In the genomic region with DNA sequence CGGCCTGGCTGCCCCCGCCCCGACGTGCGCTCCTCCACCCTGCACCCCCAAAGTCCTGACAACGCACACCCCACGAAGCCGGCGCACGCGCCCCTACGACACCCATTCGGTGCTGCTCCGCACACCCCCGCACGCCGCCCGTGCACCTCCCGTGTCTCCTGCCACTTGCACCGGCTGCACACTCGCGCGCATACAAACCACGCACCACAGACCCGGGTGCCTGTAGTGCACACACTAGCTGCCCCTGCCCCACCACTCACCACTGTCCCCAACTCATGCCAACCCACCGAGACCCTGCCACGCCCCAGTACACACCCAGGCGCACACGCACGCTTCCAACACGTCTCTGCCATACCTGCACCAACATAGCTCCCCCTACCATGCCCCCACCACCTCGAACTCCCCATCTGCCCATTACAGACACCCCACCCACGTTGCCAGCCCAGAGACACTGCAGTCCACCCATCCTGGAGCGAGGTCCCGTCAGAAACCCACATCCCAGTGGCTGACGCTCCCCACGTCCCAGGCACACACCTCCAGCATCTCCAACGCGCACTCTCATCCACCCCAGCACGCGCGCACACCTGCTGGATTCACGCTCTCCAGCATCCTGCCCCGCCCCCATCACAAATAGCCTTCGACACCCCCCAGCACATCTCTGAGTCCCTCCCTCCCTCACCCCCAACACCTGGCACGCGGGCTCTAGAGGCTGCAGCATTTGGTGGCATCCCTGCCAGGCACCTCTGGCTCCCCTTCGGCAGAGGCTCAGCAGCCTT, we compare ENCODE assay signal across 10 cellular contexts.
DNase-seq lines count a peak whose midpoint lies in the region; TF ChIP-seq lines count a peak whose summit lies in the region.
"Had no signal": no experiment of that assay in that cellular context is flagged by ENCODE, and none has a peak within 500 bp of the region (broad histone marks: within the 10 kb centered on the region; RNA-seq: fewer than 3 reads in every experiment).

No MANE protein-coding gene starts in this region.

- peak overlapping the region; percentile 76 for H3K9ac ChIP-seq in SK-N-MC (ENCODE audit: insufficient read length)

- H3K9me3 ChIP-seq in SK-N-MC (ENCODE audit: low read depth, low read length) = no peaks in the 10 kb centered on the region

- DNase-seq in AG20443 (ENCODE audit: low spot score) = peak; percentile 1
- no peak for DNase-seq in SK-N-MC (ENCODE audit: low read depth, low spot score)
- peak; percentile 28 for DNase-seq in left kidney (ENCODE audit: low read depth, low spot score)
- DNase-seq in substantia nigra (lab: John Stamatoyannopoulos, UW) = no peak
- DNase-seq in kidney tubule cell (ENCODE audit: low spot score) = no peak
- no peak for DNase-seq in AG08395 (ENCODE audit: low spot score)
- no peak for DNase-seq in hippocampal formation (lab: John Stamatoyannopoulos, UW)
- DNase-seq: MV-4-11 had no signal

- no peak for TF ChIP-seq CTCF in 22Rv1 (IDR thresholded peaks at IDR 0.05)

- H3K36me3 ChIP-seq in SK-N-MC (ENCODE audit: insufficient read depth, low read length) = no peaks in the 10 kb centered on the region

- peak overlapping the region; percentile 81 for H3K4me3 ChIP-seq in SK-N-MC

- H3K27ac ChIP-seq in 22Rv1 = peak overlapping the region; percentile 66
- H3K27ac ChIP-seq in SK-N-MC = no peak overlapping the region
- no peak overlapping the region for H3K27ac ChIP-seq in substantia nigra (ENCODE audit: low read depth, low read length, poor library complexity, severe bottlenecking)
- H3K27ac ChIP-seq: VCaP had no signal

Comparison
In these comparisons a context has a peak if more than half of its experiments do, and no peak if none do; other contexts are left out.
1. DNase-seq: peak in AG20443 (single experiment) and left kidney (single experiment); none in SK-N-MC (single experiment), substantia nigra (0 of 49), kidney tubule cell (single experiment), AG08395 (single experiment) and hippocampal formation (0 of 2).